Comparison of ENCODE assay signal across 1 cellular context in the genomic region with DNA sequence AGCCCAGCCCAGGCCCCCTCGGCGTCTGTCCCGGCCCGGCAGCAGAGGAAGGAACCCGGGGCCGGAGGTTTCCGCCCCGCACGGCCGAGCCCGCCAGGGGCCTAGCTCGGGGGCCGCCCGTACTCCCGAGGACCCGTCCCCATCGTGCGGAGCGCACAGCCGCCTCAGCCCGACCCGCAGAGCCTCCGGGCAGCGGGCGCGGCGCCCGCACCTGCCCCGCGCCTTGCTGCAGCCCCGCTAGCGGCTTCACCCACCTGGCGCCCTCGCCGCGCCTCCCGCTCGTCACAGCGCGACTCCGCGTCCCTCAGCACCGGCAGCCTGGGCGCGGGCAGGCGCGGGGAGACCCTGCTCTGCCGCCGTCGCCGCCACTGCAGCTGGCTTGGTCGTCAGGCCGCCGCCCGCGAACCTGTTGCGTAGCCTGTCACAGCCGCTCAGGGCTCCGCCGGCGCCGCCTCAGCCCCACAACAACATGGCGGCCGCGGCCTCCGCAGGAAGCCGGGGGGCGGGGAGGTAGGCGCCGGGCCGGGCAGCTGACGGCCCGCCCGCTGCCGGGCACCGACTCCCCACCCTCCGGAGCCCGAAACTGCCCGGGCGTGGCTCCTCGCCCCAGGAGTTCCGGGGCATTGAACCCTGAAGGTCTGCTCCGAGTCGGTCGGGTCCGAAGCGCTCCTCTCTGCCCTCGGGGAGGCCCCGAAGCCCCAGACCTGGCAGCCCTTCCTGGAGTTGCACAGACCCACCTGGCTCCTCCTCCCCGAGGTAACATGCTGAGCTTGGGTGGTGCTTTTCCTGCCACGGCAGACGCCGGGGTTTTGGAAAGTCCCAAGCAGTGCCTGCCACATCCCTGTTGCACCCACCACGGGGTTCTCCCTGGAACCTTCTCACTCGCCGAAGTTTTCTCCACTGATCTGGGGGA.
A peak's percentile ranks its signal among the peaks of the same experiment; 100 is the strongest.
TF ChIP-seq lines count a peak whose summit lies in the region.

A gene (minus strand): TSS at position 487 of the 913 bp plus-strand sequence. CDS start 32,454 bp downstream, outside the sequence.

TF ChIP-seq in A549, 52 proteins besides CTCF, POLR2A, EP300 and RAD21 (continued from another document):
- TF ChIP-seq NPAS2 (CRISPR knock-in tag; IDR thresholded peaks at IDR 0.05; ENCODE audit: borderline replicate concordance), result no peak
- no peak for TF ChIP-seq TP53 (CRISPR knock-in tag; IDR thresholded peaks at IDR 0.05)
- no peak for TF ChIP-seq FOXS1 (CRISPR knock-in tag; IDR thresholded peaks at IDR 0.05)
- TF ChIP-seq, protein P1, sequence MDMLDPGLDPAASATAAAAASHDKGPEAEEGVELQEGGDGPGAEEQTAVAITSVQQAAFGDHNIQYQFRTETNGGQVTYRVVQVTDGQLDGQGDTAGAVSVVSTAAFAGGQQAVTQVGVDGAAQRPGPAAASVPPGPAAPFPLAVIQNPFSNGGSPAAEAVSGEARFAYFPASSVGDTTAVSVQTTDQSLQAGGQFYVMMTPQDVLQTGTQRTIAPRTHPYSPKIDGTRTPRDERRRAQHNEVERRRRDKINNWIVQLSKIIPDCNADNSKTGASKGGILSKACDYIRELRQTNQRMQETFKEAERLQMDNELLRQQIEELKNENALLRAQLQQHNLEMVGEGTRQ (IDR thresholded peaks at IDR 0.05), result no peak
- peak; percentile 62 to 93 for TF ChIP-seq JUN (IDR thresholded peaks at IDR 0.05)
- TF ChIP-seq, protein P2, sequence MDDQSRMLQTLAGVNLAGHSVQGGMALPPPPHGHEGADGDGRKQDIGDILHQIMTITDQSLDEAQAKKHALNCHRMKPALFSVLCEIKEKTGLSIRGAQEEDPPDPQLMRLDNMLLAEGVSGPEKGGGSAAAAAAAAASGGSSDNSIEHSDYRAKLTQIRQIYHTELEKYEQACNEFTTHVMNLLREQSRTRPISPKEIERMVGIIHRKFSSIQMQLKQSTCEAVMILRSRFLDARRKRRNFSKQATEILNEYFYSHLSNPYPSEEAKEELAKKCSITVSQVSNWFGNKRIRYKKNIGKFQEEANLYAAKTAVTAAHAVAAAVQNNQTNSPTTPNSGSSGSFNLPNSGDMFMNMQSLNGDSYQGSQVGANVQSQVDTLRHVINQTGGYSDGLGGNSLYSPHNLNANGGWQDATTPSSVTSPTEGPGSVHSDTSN (IDR thresholded peaks at IDR 0.05), result no peak
